ENCODE assay signal across 8 cellular contexts in genomic region chr1:36083635-36084501, GRCh38. TPM values are rescaled to one million over a fixed set of nuclear protein-coding genes. Genes with fewer than 3 reads are reported as not detected.
DNase-seq lines count a peak whose midpoint lies in the region; ATAC-seq and TF ChIP-seq lines count a peak whose summit lies in the region.

Gene TEKT2, plus strand, starts transcription at chr1:36084094. Its CDS starts 828 bp downstream, at chr1:36084922.

- H3K9me3 ChIP-seq in WERI-Rb-1 (ENCODE audit: severe bottlenecking) (no peaks in the 10 kb centered on the region), psoas muscle (no peaks in the 10 kb centered on the region)

- H3K27me3 ChIP-seq in WERI-Rb-1 (ENCODE audit: insufficient read depth, low read depth, severe bottlenecking) (no peaks in the 10 kb centered on the region), psoas muscle (ENCODE audit: insufficient read depth in 3 of 3, low read length in 2 of 3) (peaks cover 0 to 54% (median 4%) of the 10 kb centered on the region in 3 donors)

- WGBS in psoas muscle, 3 donors = 13 to 18% (median 18%) methylated on average over 45 to 59 of the region's 59 CpGs

- POLR2A ChIA-PET in AG04449 (lab: Yijun Ruan, JAX) = no interaction called here

- H3K36me3 ChIP-seq in WERI-Rb-1 (no peaks in the 10 kb centered on the region), psoas muscle (ENCODE audit: insufficient read depth in 1 of 2, low read depth in 1 of 2) (no peaks in the 10 kb centered on the region)

- CTCF ChIA-PET in AG04449 (lab: Yijun Ruan, JAX) = interaction anchor here (1.5 to 1.8 kb wide), 2 partner anchors 15 to 202 kb away, joined by 3 to 4 read pairs; no protein-coding TSS in a partner anchor

- intact Hi-C loops in left cardiac atrium (cut with DNase I) (no loop called here), psoas muscle (cut with DNase I) (no loop called here)

- H3K4me3 ChIP-seq in AG04449 (ENCODE audit: low read depth, low read length) (peak within 1 kb of the TSS; percentile 53), HFF-Myc (replicated peaks; ENCODE audit: low read depth, low read length) (peak within 1 kb of the TSS; percentile 33), WERI-Rb-1 (ENCODE audit: low read depth, low read length) (peak within 1 kb of the TSS; percentile 70), psoas muscle (peak within 1 kb of the TSS; percentile 58)

- TF ChIP-seq CTCF in AG04449 (IDR thresholded peaks at IDR 0.05; ENCODE audit: insufficient read depth, low read length, missing control alignments) (no peak), HFF-Myc (IDR thresholded peaks at IDR 0.05; ENCODE audit: low read depth, low read length, missing control alignments) (no peak), WERI-Rb-1 (IDR thresholded peaks at IDR 0.05; ENCODE audit: low read depth, low read length) (no peak), psoas muscle (IDR thresholded peaks at IDR 0.05) (no peak)

- H3K4me1 ChIP-seq in psoas muscle = peaks cover 4% of the 10 kb centered on the region

- peak; percentile 2 to 13 for ATAC-seq in left cardiac atrium
- ATAC-seq in psoas muscle = no peak
- no peak for ATAC-seq in GM21528 (IDR thresholded peaks at IDR 0.05; ENCODE audit: low FRiP score, unreplicated experiment)

- DNase-seq in AG04449 (ENCODE audit: low read depth, low spot score) = no peak
- no peak for DNase-seq in HFF-Myc (ENCODE audit: extremely low read depth, low read depth)
- DNase-seq in WERI-Rb-1 = peak; percentile 84
- no peak for DNase-seq in left cardiac atrium
- DNase-seq in psoas muscle = no peak
- no peak for DNase-seq in middle frontal gyrus (ENCODE audit: extremely low spot score, low spot score)
- no peak for DNase-seq in RPMI8226

- peak within 1 kb of the TSS; percentile 31; the same call in 1 of the 2 replicates for H3K27ac ChIP-seq in WERI-Rb-1
- no peak within 1 kb of the TSS for H3K27ac ChIP-seq in psoas muscle

RNA-seq across cellular contexts. Expression of gene TEKT2, which starts in this region (rescaled TPM):
- under 1 TPM in 1 of 2 donors, not detected in 1; 0.27 TPM for total RNA-seq in left cardiac atrium
- not detected for total RNA-seq in psoas muscle
- polyA plus RNA-seq in psoas muscle = under 1 TPM in 2 of 3 donors, not detected in 1; 0.03 to 0.04 TPM

Comparison
In these comparisons a context has a peak if more than half of its experiments do, and no peak if none do; other contexts are left out.
1. Peak in ATAC-seq in left cardiac atrium; RNA of the gene not detected or under 1 TPM.